ENCODE assay signal across 37 cellular contexts in the genomic region with DNA sequence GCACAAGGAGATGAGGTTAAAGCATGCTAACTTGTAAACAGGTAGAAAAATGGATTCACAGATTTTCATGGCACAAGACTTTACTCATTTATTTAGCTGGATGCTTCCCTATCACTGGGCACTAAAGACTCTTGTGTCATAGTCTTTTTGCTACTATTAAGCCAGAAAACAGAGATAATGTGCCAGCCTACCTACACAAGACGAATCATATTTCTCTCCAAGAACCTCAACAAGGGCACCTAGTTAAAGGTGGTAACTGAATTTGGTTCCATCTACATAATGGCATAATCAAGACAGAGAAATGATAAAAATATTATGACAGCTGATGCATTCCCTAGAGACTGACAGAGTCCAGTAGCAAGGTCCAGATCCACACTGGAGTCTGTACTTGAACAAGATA. TPM values are rescaled to one million over a fixed set of nuclear protein-coding genes. Genes with fewer than 3 reads are reported as not detected.
"Had no signal": no experiment of that assay in that cellular context is flagged by ENCODE, and none has a peak within 500 bp of the region (broad histone marks: within the 10 kb centered on the region; RNA-seq: fewer than 3 reads in every experiment).

No MANE protein-coding gene starts in this region.

- H3K27ac ChIP-seq: adrenal gland, ascending aorta, body of pancreas, brain microvascular endothelial cell, breast epithelium, cardiac muscle cell, colonic mucosa had no signal

- H3K27me3 ChIP-seq: ascending aorta, body of pancreas, brain microvascular endothelial cell, breast epithelium, colonic mucosa had no signal

- ATAC-seq: activated naive CD4-positive, alpha-beta T cell treated with anti-CD3 and anti-CD28 coated beads, Interleukin-2, amount 50 U/mL, for 72 hours; activated naive CD8-positive, alpha-beta T cell treated with anti-CD3 and anti-CD28 coated beads, Interleukin-2, amount 50 U/mL, for 24 hours; activated T-cell treated with anti-CD3 and anti-CD28 coated beads, Interleukin-2, amount 50 U/mL, for 4 hours; activated T-cell treated with anti-CD3 and anti-CD28 coated beads, Interleukin-2, amount 50 U/mL, for 72 hours; activated T-helper 17 cell treated with anti-CD3 and anti-CD28 coated beads, Interleukin-2, amount 50 U/mL, for 72 hours; body of pancreas had no signal

- H3K36me3 ChIP-seq: adrenal gland, ascending aorta, brain microvascular endothelial cell, breast epithelium, cardiac muscle cell, colonic mucosa had no signal

- H3K4me1 ChIP-seq: adrenal gland, ascending aorta, body of pancreas, breast epithelium, colonic mucosa had no signal

- H3K9me3 ChIP-seq: adrenal gland, ascending aorta, body of pancreas, breast epithelium, colonic mucosa had no signal

- FAIRE-seq: astrocyte, bronchial epithelial cell, colon had no signal

- H3K4me3 ChIP-seq: adrenal gland, ascending aorta, body of pancreas, breast epithelium, cardiac muscle cell, colonic mucosa had no signal

- DNase-seq: activated effector memory CD4-positive, alpha-beta T cell treated with anti-CD3 and anti-CD28 coated beads, Interleukin-2, amount 50 U/mL, for 16 hours; activated effector memory CD4-positive, alpha-beta T cell treated with Interleukin-2 at 50 U/mL for 16 hours; activated gamma-delta T cell; activated gamma-delta T cell treated with Interleukin-2 at 50 U/mL for 16 hours; activated naive CD4-positive, alpha-beta T cell; activated naive CD4-positive, alpha-beta T cell treated with anti-CD3 and anti-CD28 coated beads for 36 hours; activated naive CD4-positive, alpha-beta T cell treated with anti-CD3 and anti-CD28 coated beads, Interleukin-2, amount 10 ng/mL, durations not matched to agents 7 days and 5 days; activated naive CD4-positive, alpha-beta T cell treated with anti-CD3 and anti-CD28 coated beads, Interleukin-2, amount 50 U/mL, for 16 hours; activated naive CD4-positive, alpha-beta T cell treated with Interleukin-2 at 50 U/mL for 16 hours; activated naive CD8-positive, alpha-beta T cell treated with anti-CD3 and anti-CD28 coated beads for 36 hours; activated naive CD8-positive, alpha-beta T cell treated with anti-CD3 and anti-CD28 coated beads, Interleukin-2, amount 10 ng/mL, durations not matched to agents 7 days and 5 days; activated naive CD8-positive, alpha-beta T cell treated with anti-CD3 and anti-CD28 coated beads, Interleukin-2, amount 50 U/mL, for 24 hours; activated T-cell treated with anti-CD3 and anti-CD28 coated beads, Interleukin-2, amount 50 U/mL, for 4 hours; activated T-cell treated with anti-CD3 and anti-CD28 coated beads, Interleukin-2, amount 50 U/mL, for 48 hours; activated T-cell treated with anti-CD3 and anti-CD28 coated beads, Interleukin-2, amount 50 U/mL, for 72 hours; adrenal gland; amniotic stem cell; amygdala; aorta; body of pancreas; brain microvascular endothelial cell; caudate nucleus; central memory CD4-positive, alpha-beta T cell; cerebellar nuclear complex; colonic mucosa had no signal

RNA-seq across cellular contexts. Expression of a gene that starts 3.8 kb away (rescaled TPM):
- total RNA-seq: activated naive CD4-positive, alpha-beta T cell treated with anti-CD3 and anti-CD28 coated beads for 36 hours; activated naive CD4-positive, alpha-beta T cell treated with anti-CD3 and anti-CD28 coated beads, Interleukin-2, amount 50 U/mL, for 72 hours; activated naive CD8-positive, alpha-beta T cell treated with anti-CD3 and anti-CD28 coated beads for 36 hours; activated naive CD8-positive, alpha-beta T cell treated with anti-CD3 and anti-CD28 coated beads, Interleukin-2, amount 10 ng/mL, durations not matched to agents 7 days and 5 days; activated T-cell treated with anti-CD3 and anti-CD28 coated beads, Interleukin-2, amount 50 U/mL, for 4 hours; activated T-cell treated with anti-CD3 and anti-CD28 coated beads, Interleukin-2, amount 50 U/mL, for 72 hours; activated T-helper 17 cell treated with anti-CD3 and anti-CD28 coated beads, Interleukin-2, amount 50 U/mL, for 72 hours; activated T-helper 2 cell treated with anti-CD3 and anti-CD28 coated beads, Interferon-gamma antibody, Interleukin-2, Interleukin-4, amounts not matched to agents 10 μg/mL and 5 μg/mL and 100 μg/mL, durations not matched to agents 14 hours and 24 hours and 36 hours; adrenal gland; aorta; ascending aorta; astrocyte; breast epithelium; bronchial epithelial cell; cardiac muscle cell; cardiac septum; cerebellum; chondrocyte had no signal
- polyA plus RNA-seq: cardiac muscle cell had no signal
